ENCODE assay signal across 19 cellular contexts in the genomic region with DNA sequence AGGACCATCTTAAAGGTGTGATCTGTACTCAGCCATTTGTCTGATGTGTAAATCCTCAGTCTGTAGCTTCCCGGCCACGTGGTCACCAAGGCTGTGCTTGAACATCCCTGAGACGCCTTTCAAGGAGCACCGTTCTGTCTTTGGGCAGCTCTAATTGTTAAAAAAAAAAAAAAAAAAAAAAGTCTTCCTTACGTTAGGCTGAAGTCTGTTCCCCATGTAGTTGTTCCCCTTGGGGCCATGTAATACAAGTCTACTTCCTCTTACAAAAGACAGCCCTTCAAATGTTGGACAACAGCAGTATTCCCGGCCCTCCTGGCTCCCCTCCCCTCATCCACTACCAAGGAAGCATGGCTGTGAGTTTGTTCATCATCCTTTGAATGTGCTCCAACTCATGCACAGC.
"Had no signal": no experiment of that assay in that cellular context is flagged by ENCODE, and none has a peak within 500 bp of the region (broad histone marks: within the 10 kb centered on the region; RNA-seq: fewer than 3 reads in every experiment).

No MANE protein-coding gene starts in this region.

- H3K27me3 Mint-ChIP-seq: activated B cell treated with CpG ODN at 0.5 μM for 24 hours; activated CD4-positive, alpha-beta T cell treated with anti-CD3 and anti-CD28 coated beads, Interleukin-2, amount 10 ng/mL, durations not matched to agents 24 days and 14 days; memory B cell; naive thymus-derived CD8-positive, alpha-beta T cell; progenitor cell of endocrine pancreas had no signal

- H3K9me3 Mint-ChIP-seq: activated B cell treated with CpG ODN at 0.5 μM for 24 hours; activated CD4-positive, alpha-beta T cell treated with anti-CD3 and anti-CD28 coated beads, Interleukin-2, amount 10 ng/mL, durations not matched to agents 24 days and 14 days; activated naive CD8-positive, alpha-beta T cell treated with anti-CD3 and anti-CD28 coated beads, Interleukin-2, amount 10 ng/mL, durations not matched to agents 7 days and 5 days; activated T-helper 1 cell treated with anti-CD3 and anti-CD28 coated beads, Interleukin-12 subunit alpha, Interleukin-12 subunit beta, Interleukin-2, Interleukin-4 antibody, amounts not matched to agents 30 ng/mL and 10 ng/mL and 1 ng/mL, durations not matched to agents 14 hours and 24 hours and 36 hours; memory B cell; naive thymus-derived CD8-positive, alpha-beta T cell had no signal

- H3K27me3 ChIP-seq: left lung had no signal

- H3K4me1 Mint-ChIP-seq: activated CD4-positive, alpha-beta T cell treated with anti-CD3 and anti-CD28 coated beads, Interleukin-2, amount 10 ng/mL, durations not matched to agents 24 days and 14 days; activated naive CD8-positive, alpha-beta T cell treated with anti-CD3 and anti-CD28 coated beads, Interleukin-2, amount 10 ng/mL, durations not matched to agents 7 days and 5 days had no signal

- FAIRE-seq: bronchial epithelial cell, endometrium, TTC549 had no signal

- H3K4me3 ChIP-seq: left lung, skin epidermis had no signal

- ATAC-seq: esophagus mucosa; left lung; naive thymus-derived CD8-positive, alpha-beta T cell; right cardiac atrium; stimulated activated naive CD8-positive, alpha-beta T cell treated with anti-CD3 and anti-CD28 coated beads, Interleukin-15, Interleukin-2, amounts not matched to agents 100 U/mL and 50 U/mL, for 24 hours had no signal

- H3K36me3 Mint-ChIP-seq: activated naive CD8-positive, alpha-beta T cell treated with anti-CD3 and anti-CD28 coated beads, Interleukin-2, amount 10 ng/mL, durations not matched to agents 7 days and 5 days; memory B cell; naive thymus-derived CD8-positive, alpha-beta T cell had no signal

- H3K4me3 Mint-ChIP-seq: activated B cell treated with CpG ODN at 0.5 μM for 24 hours; activated CD4-positive, alpha-beta T cell treated with anti-CD3 and anti-CD28 coated beads, Interleukin-2, amount 10 ng/mL, durations not matched to agents 24 days and 14 days; activated naive CD8-positive, alpha-beta T cell treated with anti-CD3 and anti-CD28 coated beads, Interleukin-2, amount 10 ng/mL, durations not matched to agents 7 days and 5 days; activated T-helper 1 cell treated with anti-CD3 and anti-CD28 coated beads, Interleukin-12 subunit alpha, Interleukin-12 subunit beta, Interleukin-2, Interleukin-4 antibody, amounts not matched to agents 30 ng/mL and 10 ng/mL and 1 ng/mL, durations not matched to agents 14 hours and 24 hours and 36 hours; memory B cell; naive thymus-derived CD8-positive, alpha-beta T cell had no signal

- H3K36me3 ChIP-seq: left lung had no signal

- H3K9me3 ChIP-seq: left lung had no signal

- DNase-seq: activated B cell treated with CpG ODN at 0.5 μM for 24 hours; activated CD4-positive, alpha-beta T cell treated with anti-CD3 and anti-CD28 coated beads, Interleukin-2, amount 10 ng/mL, durations not matched to agents 24 days and 14 days; activated naive CD4-positive, alpha-beta T cell; activated naive CD8-positive, alpha-beta T cell treated with anti-CD3 and anti-CD28 coated beads, Interleukin-2, amount 10 ng/mL, durations not matched to agents 7 days and 5 days; islet precursor cell; left lung; naive thymus-derived CD8-positive, alpha-beta T cell; right cardiac atrium; stimulated activated CD4-positive, alpha-beta T cell treated with anti-CD3 and anti-CD28 coated beads, Interleukin-4, amount 100 ng/mL, for 24 hours; stimulated activated naive CD8-positive, alpha-beta T cell treated with anti-CD3 and anti-CD28 coated beads, Interleukin-15, Interleukin-2, amounts not matched to agents 100 U/mL and 50 U/mL, for 24 hours; trophoblast cell had no signal

- H3K27ac ChIP-seq: left lung, skin epidermis had no signal

- H3K27ac Mint-ChIP-seq: activated B cell treated with CpG ODN at 0.5 μM for 24 hours; activated CD4-positive, alpha-beta T cell treated with anti-CD3 and anti-CD28 coated beads, Interleukin-2, amount 10 ng/mL, durations not matched to agents 24 days and 14 days; activated naive CD8-positive, alpha-beta T cell treated with anti-CD3 and anti-CD28 coated beads, Interleukin-2, amount 10 ng/mL, durations not matched to agents 7 days and 5 days; activated T-helper 1 cell treated with anti-CD3 and anti-CD28 coated beads, Interleukin-12 subunit alpha, Interleukin-12 subunit beta, Interleukin-2, Interleukin-4 antibody, amounts not matched to agents 30 ng/mL and 10 ng/mL and 1 ng/mL, durations not matched to agents 14 hours and 24 hours and 36 hours; memory B cell; progenitor cell of endocrine pancreas had no signal
